ENCODE assay signal across 11 cellular contexts in genomic region chr22:18987765-18988164, GRCh38. TPM values are rescaled to one million over a fixed set of nuclear protein-coding genes. Genes with fewer than 3 reads are reported as not detected.
A peak's percentile ranks its signal among the peaks of the same experiment; 100 is the strongest.
DNase-seq lines count a peak whose midpoint lies in the region; ATAC-seq and TF ChIP-seq lines count a peak whose summit lies in the region.
"Had no signal": no experiment of that assay in that cellular context is flagged by ENCODE, and none has a peak within 500 bp of the region (broad histone marks: within the 10 kb centered on the region; RNA-seq: fewer than 3 reads in every experiment).

No MANE protein-coding gene starts in this region.

- H3K4me3 ChIP-seq in AG09309 (ENCODE audit: control insufficient read depth, low read depth, low read length), result no peak overlapping the region
- no peak overlapping the region for H3K4me3 ChIP-seq in GM12864 (ENCODE audit: low read depth, low read length)
- H3K4me3 ChIP-seq: MG63 had no signal

- peak; percentile 54 for TF ChIP-seq CTCF in AG09309 (IDR thresholded peaks at IDR 0.05; ENCODE audit: control insufficient read depth, insufficient read depth, low read depth, low read length, missing control alignments)
- peak; percentile 17 for TF ChIP-seq CTCF in GM12864 (IDR thresholded peaks at IDR 0.05; ENCODE audit: low read depth, low read length, missing control alignments)
- no peak for TF ChIP-seq CTCF in WTC11 (IDR thresholded peaks at IDR 0.05)

- no peak overlapping the region for H3K4me3 Mint-ChIP-seq in WTC11
- H3K4me3 Mint-ChIP-seq: activated naive CD8-positive, alpha-beta T cell; stimulated activated naive CD8-positive, alpha-beta T cell treated with anti-CD3 and anti-CD28 coated beads, Interleukin-15, Interleukin-2, amounts not matched to agents 100 ng/mL and 50 ng/mL, for 24 hours had no signal

- POLR2A ChIA-PET in WTC11 (lab: Charles Lee), result no interaction called here

- DNase-seq in AG09309 (ENCODE audit: low read depth) (no peak), GM12864 (ENCODE audit: low read depth) (no peak), WTC11 (ENCODE audit: low spot score) (peak; percentile 78), left colon (peak in 1 of 2 donors; percentile 20), inferior parietal cortex (ENCODE audit: extremely low spot score) (no peak), epidermal melanocyte (ENCODE audit: insufficient read length, low spot score) (no peak)
- DNase-seq in activated CD4-positive, alpha-beta T cell treated with anti-CD3 and anti-CD28 coated beads, Interleukin-2, amount 50 U/mL, for 1 hour, result no peak
- DNase-seq: MG63 had no signal

- CTCF ChIA-PET in WTC11 (lab: Charles Lee), result interaction anchor here (2.0 kb wide), 1 partner anchor 31 kb away, joined by 8 read pairs; no protein-coding TSS in a partner anchor

- H3K36me3 Mint-ChIP-seq in WTC11, result no peaks in the 10 kb centered on the region
- H3K36me3 Mint-ChIP-seq: activated naive CD8-positive, alpha-beta T cell had no signal

- intact Hi-C loops in left colon (cut with DNase I, micrococcal nuclease), result no loop called here

- H3K27me3 Mint-ChIP-seq in WTC11 (ENCODE audit: low read depth), result no peaks in the 10 kb centered on the region

- H3K4me1 Mint-ChIP-seq in WTC11, result no peaks in the 10 kb centered on the region

- ATAC-seq in WTC11 (peak; percentile 95), left colon (peak; percentile 51), GM21447 (IDR thresholded peaks at IDR 0.05; ENCODE audit: unreplicated experiment) (no peak)

- no peaks in the 10 kb centered on the region for H3K9me3 Mint-ChIP-seq in WTC11
- H3K9me3 Mint-ChIP-seq: stimulated activated naive CD8-positive, alpha-beta T cell treated with anti-CD3 and anti-CD28 coated beads, Interleukin-15, Interleukin-2, amounts not matched to agents 100 ng/mL and 50 ng/mL, for 24 hours had no signal

- H3K27ac Mint-ChIP-seq in WTC11, result no peak overlapping the region
- H3K27ac Mint-ChIP-seq: activated naive CD8-positive, alpha-beta T cell; stimulated activated naive CD8-positive, alpha-beta T cell treated with anti-CD3 and anti-CD28 coated beads, Interleukin-15, Interleukin-2, amounts not matched to agents 100 ng/mL and 50 ng/mL, for 24 hours had no signal

TF ChIP-seq in WTC11, 78 proteins besides CTCF, POLR2A, EP300 and RAD21:
- TF ChIP-seq FOXK1 (CRISPR knock-in tag; IDR thresholded peaks at IDR 0.05), result no peak
- peak; percentile 46 for TF ChIP-seq PRDM15 (CRISPR knock-in tag; IDR thresholded peaks at IDR 0.05)

RNA-seq across cellular contexts. Expression of gene PRODH, which starts 51.7 kb away (rescaled TPM):
- total RNA-seq in WTC11 (2021) (42.6 to 97.3 TPM (median 56.1 TPM) in 3 replicates), left colon (10 to 100 TPM; 10.2 to 15.5 TPM)
